ENCODE assay signal across 8 cellular contexts in the genomic region with DNA sequence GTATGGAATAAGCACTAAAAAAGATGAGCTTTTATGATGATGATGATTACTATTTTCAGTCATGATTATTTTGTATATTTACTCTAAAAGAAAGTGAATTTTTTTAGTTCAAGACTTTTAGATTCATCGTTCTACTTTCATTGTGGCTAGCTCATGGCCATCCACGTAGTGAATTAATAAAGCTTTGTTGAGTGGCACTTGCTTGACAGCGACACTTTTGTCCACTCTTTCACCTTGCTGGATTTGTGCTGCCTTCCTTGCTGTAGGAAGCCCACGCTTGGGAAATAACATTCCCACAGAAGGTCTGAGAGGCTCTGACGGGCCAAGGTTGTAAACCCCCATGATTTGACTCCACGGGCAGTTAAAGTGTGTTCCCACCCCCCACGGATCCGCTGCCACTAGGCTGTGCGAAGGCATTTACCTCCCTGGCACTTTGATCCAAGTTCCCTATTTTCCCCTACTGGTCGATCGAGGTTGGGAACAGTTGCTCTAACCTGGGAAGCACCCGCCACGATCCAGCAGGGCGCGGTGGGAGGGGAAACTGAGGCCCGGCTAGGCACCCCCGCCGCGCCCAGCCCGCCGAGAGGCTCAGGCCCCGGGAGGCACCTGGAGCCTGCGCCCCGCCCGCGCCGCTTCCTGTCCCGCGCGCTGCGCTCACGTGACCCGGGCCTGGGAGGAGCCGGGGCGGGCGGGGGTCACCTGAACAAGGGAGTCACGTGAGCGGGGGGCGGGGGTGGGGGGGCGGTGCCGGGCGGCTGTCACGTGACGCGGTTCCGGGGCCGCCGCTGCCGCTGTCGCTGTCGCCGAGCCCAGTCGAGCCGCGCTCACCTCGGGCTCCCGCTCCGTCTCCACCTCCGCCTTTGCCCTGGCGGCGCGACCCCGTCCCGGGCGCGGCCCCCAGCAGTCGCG. TPM values are rescaled to one million over a fixed set of nuclear protein-coding genes. Genes with fewer than 3 reads are reported as not detected.
DNase-seq lines count a peak whose midpoint lies in the region; ATAC-seq, FAIRE-seq and TF ChIP-seq lines count a peak whose summit lies in the region.

IGF2R (plus strand) TSS at position 788 of the 909 bp plus-strand sequence. CDS start 165 bp downstream, outside the sequence.

- H4K20me1 ChIP-seq in keratinocyte (ENCODE audit: control insufficient read depth, extremely low read depth, insufficient read depth, low read length) = peaks cover 1% of the 10 kb centered on the region

- H3K4me3 ChIP-seq in AG09309 (ENCODE audit: control insufficient read depth, low read depth, low read length) (peak within 1 kb of the TSS; percentile 65), keratinocyte (ENCODE audit: control insufficient read depth in 2 of 3, extremely low read depth in 1 of 3, insufficient read depth in 2 of 3, low read depth in 1 of 3, low read length in 3 of 3) (peak within 1 kb of the TSS; percentile 73 to 81 (median 77))

- peak; percentile 56 for ATAC-seq in GM18873 (IDR thresholded peaks at IDR 0.05; ENCODE audit: low FRiP score, unreplicated experiment)
- peak; percentile 75 for ATAC-seq in HG03108 (IDR thresholded peaks at IDR 0.05; ENCODE audit: unreplicated experiment)

- peaks cover 39% of the 10 kb centered on the region for H3K4me1 ChIP-seq in keratinocyte (ENCODE audit: control insufficient read depth, extremely low read depth, insufficient read depth, low read length)

- H3K36me3 ChIP-seq in keratinocyte (ENCODE audit: control insufficient read depth in 2 of 2, extremely low read depth in 1 of 2, insufficient read depth in 2 of 2, low read length in 2 of 2) = no peaks in the 10 kb centered on the region

- H3K79me2 ChIP-seq in keratinocyte (ENCODE audit: control insufficient read depth, insufficient read depth, low read length) = peaks cover 42% of the 10 kb centered on the region

- H3K9me1 ChIP-seq in keratinocyte (ENCODE audit: control insufficient read depth, extremely low read depth, insufficient read depth, low read length) = no peaks in the 10 kb centered on the region

- DNase-seq in AG09309 (ENCODE audit: low read depth) (no peak), NCI-H226 (peak; percentile 84), cerebellar cortex (ENCODE audit: low spot score) (peak; percentile 86), keratinocyte (ENCODE audit: low read depth, low spot score) (no peak)
- peak; percentile 95 for DNase-seq in activated CD4-positive, CD25-positive, alpha-beta regulatory T cell treated with anti-CD3 and anti-CD28 coated beads, Interleukin-2, amount 50 U/mL, for 72 hours
- DNase-seq in stimulated activated CD4-positive, alpha-beta T cell treated with anti-CD3 and anti-CD28 coated beads, Interleukin-12 subunit alpha, Interleukin-12 subunit beta, amount 100 ng/mL, for 48 hours (ENCODE audit: low read depth in 2 of 3, low spot score in 1 of 3) = peak; percentile 80 to 91 (median 85)

- TF ChIP-seq CTCF in AG09309 (IDR thresholded peaks at IDR 0.05; ENCODE audit: control insufficient read depth, insufficient read depth, low read depth, low read length, missing control alignments) = no peak
- peak in 1 of 3 experiments; percentile 12 for TF ChIP-seq CTCF in keratinocyte (optimal IDR thresholded peaks at IDR 0.05 in 1 of 3, IDR thresholded peaks at IDR 0.05 in 1 of 3, conservative IDR thresholded peaks at IDR 0.05 in 1 of 3; ENCODE audit: extremely low read depth in 1 of 3, insufficient read depth in 2 of 3, low read length in 3 of 3)

- peak within 1 kb of the TSS; percentile 94 for H3K4me2 ChIP-seq in keratinocyte (ENCODE audit: control insufficient read depth, extremely low read depth, insufficient read depth, low read depth, low read length)

- H3K27ac ChIP-seq in keratinocyte (ENCODE audit: control insufficient read depth, insufficient read depth, low read length) = peak within 1 kb of the TSS; percentile 97

- peak within 1 kb of the TSS; percentile 92 for H3K9ac ChIP-seq in keratinocyte (ENCODE audit: control insufficient read depth, extremely low read depth, insufficient read depth, low read length)

- no peak for FAIRE-seq in keratinocyte (lab: Jason Lieb, UNC)

- dilution Hi-C loops in keratinocyte (cut with MboI; ENCODE audit: extremely low pct_ligation_motif_present, low sequenced_read_pairs) = no loop called here

- H3K27me3 ChIP-seq in keratinocyte (ENCODE audit: control insufficient read depth, extremely low read depth, insufficient read depth, low read length) = no peaks in the 10 kb centered on the region

- H2AFZ ChIP-seq in keratinocyte (ENCODE audit: control insufficient read depth, low read length) = peak within 1 kb of the TSS; percentile 34

- H3K9me3 ChIP-seq in keratinocyte (ENCODE audit: control insufficient read depth, low read depth, low read length) = no peaks in the 10 kb centered on the region

RNA-seq across cellular contexts. Expression of gene IGF2R, which starts in this region (rescaled TPM):
- 25.3 to 40.9 TPM (median 39.7 TPM) in 3 replicates for polyA plus RNA-seq in keratinocyte
- 101 TPM for polyA plus RNA-seq in keratinocyte (2011; ENCODE audit: low read depth)
- polyA plus RNA-seq in keratinocyte (2011; cell fraction: cytosol; rRNA removed) = 14.2 and 14.8 TPM in 2 replicates
- 184 and 194 TPM in 2 replicates for polyA plus RNA-seq in keratinocyte (2011; cell fraction: nucleus; rRNA removed)
- 48.6 and 61.8 TPM in 2 replicates for polyA plus RNA-seq in keratinocyte (2012; ENCODE audit: low replicate concordance)
- 105 to 258 TPM (median 147 TPM) in 3 replicates for polyA minus RNA-seq in keratinocyte
- 54.7 TPM for polyA minus RNA-seq in keratinocyte (2011; cell fraction: cytosol; rRNA and poly(A)+ RNA removed)
- 547 and 879 TPM in 2 replicates for polyA minus RNA-seq in keratinocyte (2011; cell fraction: nucleus; rRNA and poly(A)+ RNA removed)

Comparison
In these comparisons a context has a peak if more than half of its experiments do, and no peak if none do; other contexts are left out.
1. DNase-seq: peak in NCI-H226 (single experiment), activated CD4-positive, CD25-positive, alpha-beta regulatory T cell treated with anti-CD3 and anti-CD28 coated beads, Interleukin-2, amount 50 U/mL, for 72 hours (single experiment), cerebellar cortex (single experiment) and stimulated activated CD4-positive, alpha-beta T cell treated with anti-CD3 and anti-CD28 coated beads, Interleukin-12 subunit alpha, Interleukin-12 subunit beta, amount 100 ng/mL, for 48 hours (3 of 3); none in AG09309 (single experiment) and keratinocyte (single experiment).